In the genomic region with DNA sequence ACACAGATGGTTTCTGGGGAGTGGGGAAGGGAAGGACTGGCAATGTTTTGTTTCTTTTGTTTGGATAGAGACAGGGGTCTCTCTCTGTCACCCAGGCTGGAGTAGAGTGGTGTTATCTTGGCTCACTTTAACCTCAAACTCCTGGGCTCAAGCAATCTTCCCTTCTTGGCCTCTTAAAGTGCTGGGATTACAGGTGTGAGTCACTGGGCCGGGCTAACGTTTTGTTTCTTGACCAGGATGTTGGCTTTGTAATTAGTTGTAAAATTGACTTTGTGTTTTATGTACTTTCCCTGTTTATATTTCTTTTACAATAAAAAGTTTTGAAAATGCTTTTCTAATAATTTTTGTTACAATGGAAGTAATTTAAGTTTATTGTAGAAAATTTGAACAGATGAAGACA, we compare ENCODE assay signal across 18 cellular contexts. TPM values are rescaled to one million over a fixed set of nuclear protein-coding genes. Genes with fewer than 3 reads are reported as not detected.
A peak's percentile ranks its signal among the peaks of the same experiment; 100 is the strongest.
DNase-seq lines count a peak whose midpoint lies in the region; FAIRE-seq and TF ChIP-seq lines count a peak whose summit lies in the region.
"Had no signal": no experiment of that assay in that cellular context is flagged by ENCODE, and none has a peak within 500 bp of the region (broad histone marks: within the 10 kb centered on the region; RNA-seq: fewer than 3 reads in every experiment).

No MANE protein-coding gene starts in this region.

- no peaks in the 10 kb centered on the region for H3K4me1 ChIP-seq in prostate gland (replicated peaks)
- no peaks in the 10 kb centered on the region for H3K4me1 ChIP-seq in testis

- H3K36me3 ChIP-seq in bronchial epithelial cell (ENCODE audit: control insufficient read depth, insufficient read depth, low read length) (no peaks in the 10 kb centered on the region), prostate gland (no peaks in the 10 kb centered on the region), testis (ENCODE audit: low read depth, missing control alignments) (no peaks in the 10 kb centered on the region)
- H3K36me3 ChIP-seq: BLaER1 treated with 17β-estradiol and CSF1 and Interleukin-3, amounts not matched to agents 10 nM and 100 nM had no signal

- H3K9me3 ChIP-seq in prostate gland (no peaks in the 10 kb centered on the region), testis (no peaks in the 10 kb centered on the region)

- H3K4me3 ChIP-seq in bronchial epithelial cell (ENCODE audit: low read depth, low read length) (no peak overlapping the region), prostate gland (no peak overlapping the region), testis (no peak overlapping the region)
- H3K4me3 ChIP-seq: BLaER1 treated with 17β-estradiol and CSF1 and Interleukin-3, amounts not matched to agents 10 nM and 100 nM had no signal

- intact Hi-C loops in prostate gland (cut with DNase I) (no loop called here), testis (cut with DNase I; ENCODE audit: low total_unique reads) (no loop called here)

- H3K27ac ChIP-seq in prostate gland (peak overlapping the region in 1 of 2 donors; percentile 41), testis (no peak overlapping the region)
- H3K27ac ChIP-seq: BLaER1 treated with 17β-estradiol and CSF1 and Interleukin-3, amounts not matched to agents 10 nM and 100 nM; KMS-11 had no signal

- peak; percentile 41 for FAIRE-seq in G401.6 (lab: Jason Lieb, UNC)
- FAIRE-seq in bronchial epithelial cell (lab: Jason Lieb, UNC), result no peak
- FAIRE-seq: H1, RCC 7860 had no signal

- H3K27me3 ChIP-seq in bronchial epithelial cell (ENCODE audit: control insufficient read depth, insufficient read depth, low read length) (no peaks in the 10 kb centered on the region), prostate gland (replicated peaks; ENCODE audit: insufficient read depth) (no peaks in the 10 kb centered on the region), testis (no peaks in the 10 kb centered on the region)
- H3K27me3 ChIP-seq: BLaER1 treated with 17β-estradiol and CSF1 and Interleukin-3, amounts not matched to agents 10 nM and 100 nM had no signal

- TF ChIP-seq POLR2A in prostate gland (IDR thresholded peaks at IDR 0.05) (no peak), testis (IDR thresholded peaks at IDR 0.05) (no peak)

- TF ChIP-seq CTCF in bronchial epithelial cell (IDR thresholded peaks at IDR 0.05; ENCODE audit: insufficient read depth, low read length, severe bottlenecking) (no peak), prostate gland (IDR thresholded peaks at IDR 0.05) (no peak), testis (IDR thresholded peaks at IDR 0.05) (no peak)

- 40% methylated on average over 2 of the region's 2 CpGs for WGBS in prostate gland
- WGBS in testis, 2 donors, result 82 to 85% methylated on average over 2 of the region's 2 CpGs

- peak; percentile 58 for DNase-seq in M059J (ENCODE audit: low read depth)
- DNase-seq in bronchial epithelial cell (ENCODE audit: low read depth), result peak; percentile 34
- peak; percentile 34 for DNase-seq in prostate gland (ENCODE audit: low spot score)
- no peak for DNase-seq in testis
- no peak for DNase-seq in SW480 (ENCODE audit: low spot score)
- DNase-seq in cerebellar cortex (ENCODE audit: low spot score), result no peak
- DNase-seq: CD8-positive, alpha-beta memory T cell; NCI-H1105; NCI-H2081; NCI-H446 treated with DMSO at 0.1 percent for 48 hours; NCI-H69; NK-92 treated with Interleukin-12 subunit alpha and Interleukin-12 subunit beta, amount 100 ng/mL, for 24 hours; Right ventricle myocardium superior had no signal

RNA-seq across cellular contexts. Expression of gene SPATS1, which starts 10.9 kb away (rescaled TPM):
- total RNA-seq in M059J (2014; rRNA removed; shearing (Covaris generic)), result not detected in 2 replicates
- total RNA-seq in bronchial epithelial cell (not detected in 2 replicates), prostate gland (1 to 10 TPM in 1 of 2 donors, not detected in 1; 2.0 TPM), testis (10 to 100 TPM; 10.7 to 13.1 TPM)
- polyA plus RNA-seq in testis (ENCODE audit: insufficient read depth, low read depth, low replicate concordance), result 51.7 TPM
- total RNA-seq: CD8-positive, alpha-beta memory T cell; H1; Right ventricle myocardium superior had no signal
- polyA plus RNA-seq: CD8-positive, alpha-beta memory T cell; H1 had no signal

RNA-seq across cellular contexts. Expression of gene CDC5L, which starts 34.2 kb away (rescaled TPM):
- total RNA-seq in M059J (2014; rRNA removed; shearing (Covaris generic)), result 35.3 and 49.7 TPM in 2 replicates
- 16.8 and 18.9 TPM in 2 replicates for total RNA-seq in bronchial epithelial cell
- total RNA-seq in prostate gland, result 10 to 100 TPM; 18.0 to 18.9 TPM
- total RNA-seq in testis, result 10 to 100 TPM; 20.3 to 20.5 TPM
- polyA plus RNA-seq in testis (ENCODE audit: insufficient read depth, low read depth, low replicate concordance), result 19.7 TPM

RNA-seq across cellular contexts. Expression of gene AARS2, which starts 40.2 kb away (rescaled TPM):
- 7.3 and 19.0 TPM in 2 replicates for total RNA-seq in M059J (2014; rRNA removed; shearing (Covaris generic))
- 9.5 and 12.4 TPM in 2 replicates for total RNA-seq in bronchial epithelial cell
- total RNA-seq in prostate gland, result 10 to 100 TPM; 17.4 to 19.4 TPM
- total RNA-seq in testis, result 10 to 100 TPM; 13.4 to 14.6 TPM
- 6.2 TPM for polyA plus RNA-seq in testis (ENCODE audit: insufficient read depth, low read depth, low replicate concordance)

Comparison
In these comparisons a context has a peak if more than half of its experiments do, and no peak if none do; other contexts are left out.
1. DNase-seq: peak in M059J (single experiment), bronchial epithelial cell (single experiment) and prostate gland (single experiment); none in testis (single experiment), SW480 (single experiment) and cerebellar cortex (single experiment).